Comparison of ENCODE assay signal across 8 cellular contexts in genomic region chr6:13355969-13356368, GRCh38. TPM values are rescaled to one million over a fixed set of nuclear protein-coding genes. Genes with fewer than 3 reads are reported as not detected.
DNase-seq lines count a peak whose midpoint lies in the region; ATAC-seq and TF ChIP-seq lines count a peak whose summit lies in the region.

No MANE protein-coding gene starts in this region.

- peak overlapping the region; percentile 95 for H3K27ac Mint-ChIP-seq in T-helper 17 cell

- CTCF ChIA-PET in HEK293T (lab: Yijun Ruan, JAX) = no interaction called here

- H3K9me3 ChIP-seq in right atrium auricular region (no peaks in the 10 kb centered on the region), T-helper 17 cell (ENCODE audit: control insufficient read depth, low read length, poor library complexity, severe bottlenecking) (no peaks in the 10 kb centered on the region), neutrophil (no peaks in the 10 kb centered on the region)

- intact Hi-C loops in Right ventricle myocardium superior (cut with DNase I) = no loop called here

- H3K27me3 ChIP-seq in right atrium auricular region (no peaks in the 10 kb centered on the region), neutrophil (no peaks in the 10 kb centered on the region)

- no peak for TF ChIP-seq POLR2A in erythroblast (IDR thresholded peaks at IDR 0.05; ENCODE audit: low read length)

- H3K4me3 ChIP-seq in right atrium auricular region = no peak overlapping the region
- no peak overlapping the region for H3K4me3 ChIP-seq in neutrophil (ENCODE audit: low read depth in 1 of 2, low read length in 1 of 2)

- POLR2A ChIA-PET in HEK293T (lab: Yijun Ruan, JAX) = no interaction called here

- H3K4me1 ChIP-seq in right atrium auricular region (peaks cover 0 to 79% of the 10 kb centered on the region in 2 donors), neutrophil (ENCODE audit: control insufficient read depth in 1 of 2, insufficient read depth in 1 of 2, low read depth in 1 of 2, low read length in 1 of 2) (peaks cover 17 to 31% of the 10 kb centered on the region in 2 experiments)

- no peaks in the 10 kb centered on the region for H3K36me3 Mint-ChIP-seq in T-helper 17 cell (ENCODE audit: low read depth)

- TF ChIP-seq CTCF in right atrium auricular region (IDR thresholded peaks at IDR 0.05) (no peak), neutrophil (IDR thresholded peaks at IDR 0.05) (no peak)

- H3K27me3 Mint-ChIP-seq in T-helper 17 cell = no peaks in the 10 kb centered on the region

- DNase-seq in right atrium auricular region (ENCODE audit: low spot score) = no peak
- DNase-seq in Right ventricle myocardium superior = no peak
- no peak for DNase-seq in T-helper 17 cell
- DNase-seq in HEK293T (ENCODE audit: extremely low spot score) = no peak
- DNase-seq in erythroblast (lab: John Stamatoyannopoulos, UW) = no peak
- no peak for DNase-seq in NCI-H345 treated with DMSO at 0.1 percent for 48 hours (lab: John Stamatoyannopoulos, UW; ENCODE audit: unreplicated experiment)

- ATAC-seq in Right ventricle myocardium superior (ENCODE audit: poor library complexity) (no peak), HG03064 (IDR thresholded peaks at IDR 0.05; ENCODE audit: low read depth, unreplicated experiment) (peak; percentile 88), T-helper 17 cell (peak; percentile 88)

- peak overlapping the region; percentile 88 for H3K4me3 Mint-ChIP-seq in T-helper 17 cell

- H3K36me3 ChIP-seq in right atrium auricular region = no peaks in the 10 kb centered on the region
- no peaks in the 10 kb centered on the region for H3K36me3 ChIP-seq in neutrophil

- H3K27ac ChIP-seq in right atrium auricular region (peak overlapping the region; percentile 65 to 68), neutrophil (peak overlapping the region; percentile 83)

- peaks cover 32% of the 10 kb centered on the region for H3K4me1 Mint-ChIP-seq in T-helper 17 cell

TF ChIP-seq in HEK293T, 16 proteins besides CTCF, POLR2A, EP300 and RAD21:
- TF ChIP-seq LEF1 (IDR thresholded peaks at IDR 0.05; ENCODE audit: borderline replicate concordance) (no peak), ZNF384 (IDR thresholded peaks at IDR 0.05) (no peak), FOXK2 (IDR thresholded peaks at IDR 0.05) (no peak), SUZ12 (IDR thresholded peaks at IDR 0.05) (no peak), HDGF (IDR thresholded peaks at IDR 0.05; ENCODE audit: borderline replicate concordance) (no peak), FOXM1 (IDR thresholded peaks at IDR 0.05; ENCODE audit: borderline replicate concordance) (no peak), NFRKB (IDR thresholded peaks at IDR 0.05) (no peak), ELF4 (IDR thresholded peaks at IDR 0.05) (no peak)

RNA-seq across cellular contexts. Expression of gene TBC1D7, which starts 27.6 kb away (rescaled TPM):
- total RNA-seq in right atrium auricular region (10 to 100 TPM; 15.0 to 27.0 TPM), Right ventricle myocardium superior (36.0 TPM), T-helper 17 cell (10 to 100 TPM in 1 of 2 donors, 1 to 10 TPM in 1; 9.1 to 12.4 TPM)
